8 cellular contexts compared by ENCODE assay signal in the genomic region with DNA sequence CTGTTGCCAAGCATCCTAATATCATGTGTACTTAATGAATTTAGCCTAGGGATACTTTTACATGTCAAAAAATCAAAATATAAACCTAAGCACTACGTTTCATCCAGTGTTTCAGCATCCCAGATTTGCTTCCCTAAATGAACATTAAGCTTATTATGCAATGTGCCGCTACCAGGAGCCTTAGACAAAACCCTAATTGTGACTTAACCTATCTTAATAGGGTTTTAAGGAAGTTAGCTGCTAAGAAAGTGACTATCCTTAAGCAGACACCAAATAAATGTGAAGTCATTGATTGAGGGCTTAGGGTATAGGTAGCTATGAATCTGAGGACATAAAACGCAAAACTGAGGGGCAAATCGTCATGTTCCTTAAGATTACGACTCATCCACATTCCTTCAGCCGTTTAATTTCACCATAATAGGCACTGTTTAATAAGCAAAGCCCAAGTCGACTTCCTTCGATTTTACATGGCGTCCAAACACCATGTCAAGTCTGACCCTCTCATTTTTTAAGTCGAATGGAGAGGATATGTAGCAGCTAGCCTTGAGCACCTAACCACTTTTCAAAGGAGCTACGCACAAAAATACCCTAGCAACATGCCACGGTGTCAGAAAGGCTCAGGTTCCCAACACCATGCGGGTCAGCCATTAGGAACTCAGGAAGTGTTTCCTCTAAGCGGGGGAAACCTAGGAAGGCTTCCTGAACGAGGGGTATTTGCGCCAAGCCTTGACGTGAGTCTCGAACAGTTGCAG. TPM values are rescaled to one million over a fixed set of nuclear protein-coding genes. Genes with fewer than 3 reads are reported as not detected.
A peak's percentile ranks its signal among the peaks of the same experiment; 100 is the strongest.
DNase-seq lines count a peak whose midpoint lies in the region; ATAC-seq lines count a peak whose summit lies in the region.

No MANE protein-coding gene starts in this region.

- no peaks in the 10 kb centered on the region for H3K27me3 ChIP-seq in iPS-15b (ENCODE audit: control insufficient read depth, insufficient read depth, low read length)

- peaks cover 22 to 29% of the 10 kb centered on the region in 2 donors for H3K36me3 Mint-ChIP-seq in activated naive CD4-positive, alpha-beta T cell treated with anti-CD3 and anti-CD28 coated beads, Interleukin-2, amount 50 U/mL, for 72 hours
- peaks cover 20 to 45% of the 10 kb centered on the region in 2 donors for H3K36me3 Mint-ChIP-seq in stimulated activated naive B cell treated with anti-CD40 and anti-IgM and Interleukin-4, amounts not matched to agents 10 μg/mL and 1 μg/mL and 100 μg/mL, for 72 hours

- peak overlapping the region; percentile 95 to 99 for H3K4me3 Mint-ChIP-seq in stimulated activated naive B cell treated with anti-CD40 and anti-IgM and Interleukin-4, amounts not matched to agents 10 μg/mL and 1 μg/mL and 100 μg/mL, for 72 hours

- H3K4me1 ChIP-seq in iPS-15b (ENCODE audit: control insufficient read depth, insufficient read depth, low read length): peaks cover 26% of the 10 kb centered on the region

- H3K9me3 ChIP-seq in iPS-15b (ENCODE audit: control insufficient read depth, insufficient read depth, low read length): no peaks in the 10 kb centered on the region

- H3K27ac Mint-ChIP-seq in activated naive CD4-positive, alpha-beta T cell treated with anti-CD3 and anti-CD28 coated beads, Interleukin-2, amount 50 U/mL, for 72 hours: peak overlapping the region; percentile 81 to 99
- peak overlapping the region; percentile 99 for H3K27ac Mint-ChIP-seq in stimulated activated naive B cell treated with anti-CD40 and anti-IgM and Interleukin-4, amounts not matched to agents 10 μg/mL and 1 μg/mL and 100 μg/mL, for 72 hours

- H3K36me3 ChIP-seq in iPS-15b (ENCODE audit: control insufficient read depth, insufficient read depth, low read length): peaks cover 2% of the 10 kb centered on the region

- H3K4me1 Mint-ChIP-seq in stimulated activated naive B cell treated with anti-CD40 and anti-IgM and Interleukin-4, amounts not matched to agents 10 μg/mL and 1 μg/mL and 100 μg/mL, for 72 hours: peaks cover 39 to 71% of the 10 kb centered on the region in 2 donors

- in situ Hi-C loops in KBM-7 (cut with MboI; ENCODE audit: low pct_unique_long_range_greater_than_20kb, low sequenced_read_pairs): no loop called here

- H3K27me3 Mint-ChIP-seq in stimulated activated naive B cell treated with anti-CD40 and anti-IgM and Interleukin-4, amounts not matched to agents 10 μg/mL and 1 μg/mL and 100 μg/mL, for 72 hours: no peaks in the 10 kb centered on the region

- no peaks in the 10 kb centered on the region for H3K9me3 Mint-ChIP-seq in activated naive CD4-positive, alpha-beta T cell treated with anti-CD3 and anti-CD28 coated beads, Interleukin-2, amount 50 U/mL, for 72 hours
- H3K9me3 Mint-ChIP-seq in stimulated activated naive B cell treated with anti-CD40 and anti-IgM and Interleukin-4, amounts not matched to agents 10 μg/mL and 1 μg/mL and 100 μg/mL, for 72 hours: no peaks in the 10 kb centered on the region

- peak overlapping the region; percentile 98 for H3K4me3 ChIP-seq in iPS-15b (ENCODE audit: low read depth, low read length)

- DNase-seq in DMS53 (lab: John Stamatoyannopoulos, UW) (peak; percentile 81), KBM-7 (peak; percentile 48), RPMI8226 (no peak)
- DNase-seq in activated naive CD4-positive, alpha-beta T cell treated with anti-CD3 and anti-CD28 coated beads, Interleukin-2, amount 50 U/mL, for 72 hours (ENCODE audit: low spot score in 2 of 2): no peak
- DNase-seq in stimulated activated naive B cell treated with anti-CD40 and anti-IgM and Interleukin-4, amounts not matched to agents 10 μg/mL and 1 μg/mL and 100 μg/mL, for 72 hours: no peak
- DNase-seq in stimulated activated CD4-positive, alpha-beta T cell treated with anti-CD3 and anti-CD28 coated beads, Interleukin-12 subunit alpha, Interleukin-12 subunit beta, amount 100 ng/mL, for 4 hours: no peak

- H3K9ac ChIP-seq in iPS-15b (ENCODE audit: low read depth, low read length): peak overlapping the region; percentile 100

- no peak for ATAC-seq in activated naive CD4-positive, alpha-beta T cell treated with anti-CD3 and anti-CD28 coated beads, Interleukin-2, amount 50 U/mL, for 72 hours
- ATAC-seq in stimulated activated naive B cell treated with anti-CD40 and anti-IgM and Interleukin-4, amounts not matched to agents 10 μg/mL and 1 μg/mL and 100 μg/mL, for 72 hours (replicated peaks): no peak
- ATAC-seq in HG02642 (IDR thresholded peaks at IDR 0.05; ENCODE audit: poor library complexity, unreplicated experiment): no peak

RNA-seq across cellular contexts. Expression of a gene that starts 1.1 kb away (rescaled TPM):
- 100 to 1,000 TPM; 276 to 297 TPM for total RNA-seq in activated naive CD4-positive, alpha-beta T cell treated with anti-CD3 and anti-CD28 coated beads, Interleukin-2, amount 50 U/mL, for 72 hours

RNA-seq across cellular contexts. Expression of a gene that starts 1.4 kb away (rescaled TPM):
- 100 to 1,000 TPM; 148 to 210 TPM for total RNA-seq in activated naive CD4-positive, alpha-beta T cell treated with anti-CD3 and anti-CD28 coated beads, Interleukin-2, amount 50 U/mL, for 72 hours

RNA-seq across cellular contexts. Expression of a gene that starts 41.7 kb away (rescaled TPM):
- total RNA-seq in activated naive CD4-positive, alpha-beta T cell treated with anti-CD3 and anti-CD28 coated beads, Interleukin-2, amount 50 U/mL, for 72 hours: 10 to 100 TPM; 24.0 to 32.8 TPM

Comparison
In these comparisons a context has a peak if more than half of its experiments do, and no peak if none do; other contexts are left out.
1. DNase-seq: peak in DMS53 (single experiment) and KBM-7 (single experiment); none in activated naive CD4-positive, alpha-beta T cell treated with anti-CD3 and anti-CD28 coated beads, Interleukin-2, amount 50 U/mL, for 72 hours (0 of 2), stimulated activated naive B cell treated with anti-CD40 and anti-IgM and Interleukin-4, amounts not matched to agents 10 μg/mL and 1 μg/mL and 100 μg/mL, for 72 hours (single experiment), stimulated activated CD4-positive, alpha-beta T cell treated with anti-CD3 and anti-CD28 coated beads, Interleukin-12 subunit alpha, Interleukin-12 subunit beta, amount 100 ng/mL, for 4 hours (single experiment) and RPMI8226 (single experiment).